Comparison of ENCODE assay signal across 2 cellular contexts in genomic region chr12:68245071-68246021, GRCh38.
TF ChIP-seq lines count a peak whose summit lies in the region.

No MANE protein-coding gene starts in this region.

TF ChIP-seq in H1, 55 proteins besides CTCF, POLR2A, EP300 and RAD21:
- TF ChIP-seq ATF3 (IDR thresholded peaks at IDR 0.05; ENCODE audit: insufficient read depth, low read depth, low read length), result no peak
- no peak for TF ChIP-seq SP1 (IDR thresholded peaks at IDR 0.05; ENCODE audit: low read depth, low read length)

TF ChIP-seq in WTC11, 78 proteins besides CTCF, POLR2A, EP300 and RAD21:
- TF ChIP-seq CBFB (CRISPR knock-in tag; IDR thresholded peaks at IDR 0.05; ENCODE audit: low read depth), result no peak
- TF ChIP-seq ZNF219 (CRISPR knock-in tag; IDR thresholded peaks at IDR 0.05; ENCODE audit: borderline replicate concordance), result no peak
- TF ChIP-seq SMAD4 (CRISPR knock-in tag; IDR thresholded peaks at IDR 0.05), result no peak
- TF ChIP-seq, protein P1, sequence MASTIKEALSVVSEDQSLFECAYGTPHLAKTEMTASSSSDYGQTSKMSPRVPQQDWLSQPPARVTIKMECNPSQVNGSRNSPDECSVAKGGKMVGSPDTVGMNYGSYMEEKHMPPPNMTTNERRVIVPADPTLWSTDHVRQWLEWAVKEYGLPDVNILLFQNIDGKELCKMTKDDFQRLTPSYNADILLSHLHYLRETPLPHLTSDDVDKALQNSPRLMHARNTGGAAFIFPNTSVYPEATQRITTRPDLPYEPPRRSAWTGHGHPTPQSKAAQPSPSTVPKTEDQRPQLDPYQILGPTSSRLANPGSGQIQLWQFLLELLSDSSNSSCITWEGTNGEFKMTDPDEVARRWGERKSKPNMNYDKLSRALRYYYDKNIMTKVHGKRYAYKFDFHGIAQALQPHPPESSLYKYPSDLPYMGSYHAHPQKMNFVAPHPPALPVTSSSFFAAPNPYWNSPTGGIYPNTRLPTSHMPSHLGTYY (CRISPR knock-in tag; IDR thresholded peaks at IDR 0.05), result no peak
- TF ChIP-seq JAZF1 (CRISPR knock-in tag; IDR thresholded peaks at IDR 0.05), result no peak
- no peak for TF ChIP-seq GABPB1 (CRISPR knock-in tag; IDR thresholded peaks at IDR 0.05)
- no peak for TF ChIP-seq IRF2 (CRISPR knock-in tag; IDR thresholded peaks at IDR 0.05; ENCODE audit: borderline replicate concordance, low read depth)
- no peak for TF ChIP-seq E2F4 (CRISPR knock-in tag; IDR thresholded peaks at IDR 0.05; ENCODE audit: borderline replicate concordance, low read depth)
- no peak for TF ChIP-seq CREB1 (CRISPR knock-in tag; IDR thresholded peaks at IDR 0.05)
- TF ChIP-seq, protein P2, sequence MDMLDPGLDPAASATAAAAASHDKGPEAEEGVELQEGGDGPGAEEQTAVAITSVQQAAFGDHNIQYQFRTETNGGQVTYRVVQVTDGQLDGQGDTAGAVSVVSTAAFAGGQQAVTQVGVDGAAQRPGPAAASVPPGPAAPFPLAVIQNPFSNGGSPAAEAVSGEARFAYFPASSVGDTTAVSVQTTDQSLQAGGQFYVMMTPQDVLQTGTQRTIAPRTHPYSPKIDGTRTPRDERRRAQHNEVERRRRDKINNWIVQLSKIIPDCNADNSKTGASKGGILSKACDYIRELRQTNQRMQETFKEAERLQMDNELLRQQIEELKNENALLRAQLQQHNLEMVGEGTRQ (CRISPR knock-in tag; IDR thresholded peaks at IDR 0.05), result no peak
